In genomic region chr14:78508023-78508422, GRCh38 we compare ENCODE assay signal across 31 cellular contexts.
"Had no signal": no experiment of that assay in that cellular context is flagged by ENCODE, and none has a peak within 500 bp of the region (broad histone marks: within the 10 kb centered on the region; RNA-seq: fewer than 3 reads in every experiment).

No MANE protein-coding gene starts in this region.

- H3K4me3 ChIP-seq: ascending aorta, coronary artery, dorsolateral prefrontal cortex, gastrocnemius medialis, heart right ventricle, hepatocyte had no signal

- H3K27me3 ChIP-seq: ascending aorta, dorsolateral prefrontal cortex, foreskin keratinocyte, gastrocnemius medialis, heart right ventricle, hepatocyte had no signal

- H3K27me3 Mint-ChIP-seq: activated CD8-positive, alpha-beta T cell treated with anti-CD3 and anti-CD28 coated beads for 36 hours; activated naive CD4-positive, alpha-beta T cell treated with anti-CD3 and anti-CD28 coated beads, Interleukin-2, amount 10 ng/mL, durations not matched to agents 7 days and 5 days; activated naive CD8-positive, alpha-beta T cell treated with anti-CD3 and anti-CD28 coated beads, Interleukin-2, amount 10 ng/mL, durations not matched to agents 7 days and 5 days; brain; central memory CD8-positive, alpha-beta T cell; dendritic cell treated with granulocyte-macrophage colony-stimulating factor and Interleukin-4, amounts not matched to agents 40 ng/mL and 50 ng/mL, for 4 days; T-helper 17 cell had no signal

- H3K27ac ChIP-seq: ascending aorta, coronary artery, dorsolateral prefrontal cortex, foreskin keratinocyte, gastrocnemius medialis, heart right ventricle, hepatocyte, WERI-Rb-1 had no signal

- H3K27ac Mint-ChIP-seq: activated B cell treated with CpG ODN at 0.5 μM for 24 hours; activated CD8-positive, alpha-beta T cell treated with anti-CD3 and anti-CD28 coated beads for 36 hours; activated naive CD4-positive, alpha-beta T cell treated with anti-CD3 and anti-CD28 coated beads, Interleukin-2, amount 10 ng/mL, durations not matched to agents 7 days and 5 days; activated naive CD4-positive, alpha-beta T cell treated with anti-CD3 and anti-CD28 coated beads, Interleukin-2, amount 50 U/mL, for 72 hours; activated naive CD8-positive, alpha-beta T cell treated with anti-CD3 and anti-CD28 coated beads, Interleukin-2, amount 10 ng/mL, durations not matched to agents 7 days and 5 days; brain; dendritic cell treated with granulocyte-macrophage colony-stimulating factor and Interleukin-4, amounts not matched to agents 40 ng/mL and 50 ng/mL, for 4 days; endodermal cell; T-helper 17 cell; T-helper 2 cell treated with Interferon-gamma antibody and Interleukin-4, amounts not matched to agents 5 μg/mL and 100 μg/mL, for 36 hours had no signal

- H3K9me3 ChIP-seq: ascending aorta, gastrocnemius medialis, heart right ventricle had no signal

- H3K4me1 ChIP-seq: ascending aorta, foreskin keratinocyte, gastrocnemius medialis, heart right ventricle had no signal

- DNase-seq: activated B cell treated with CpG ODN at 0.5 μM for 24 hours; activated CD4-positive, alpha-beta T cell treated with anti-CD3 and anti-CD28 coated beads for 48 hours; activated CD4-positive, alpha-beta T cell treated with anti-CD3 and anti-CD28 coated beads, Interleukin-2, amount 50 U/mL, for 1 hour; activated CD4-positive, alpha-beta T cell treated with anti-CD3 and anti-CD28 coated beads, Interleukin-2, amount 50 U/mL, for 48 hours; activated CD8-positive, alpha-beta memory T cell treated with anti-CD3 and anti-CD28 coated beads for 24 hours; activated CD8-positive, alpha-beta T cell treated with anti-CD3 and anti-CD28 coated beads for 36 hours; activated gamma-delta T cell; activated naive CD4-positive, alpha-beta T cell; activated naive CD4-positive, alpha-beta T cell treated with anti-CD3 and anti-CD28 coated beads, Interleukin-2, amount 10 ng/mL, durations not matched to agents 7 days and 5 days; activated naive CD8-positive, alpha-beta T cell treated with anti-CD3 and anti-CD28 coated beads, Interleukin-2, amount 10 ng/mL, durations not matched to agents 7 days and 5 days; activated T-cell treated with anti-CD3 and anti-CD28 coated beads, Interleukin-2, amount 50 U/mL, for 1 hour; activated T-cell treated with anti-CD3 and anti-CD28 coated beads, Interleukin-2, amount 50 U/mL, for 48 hours; dorsolateral prefrontal cortex; effector memory CD4-positive, alpha-beta T cell; endodermal cell; foreskin keratinocyte; gastrocnemius medialis; heart right ventricle; T-helper 17 cell; T1000; WERI-Rb-1 had no signal

- H3K36me3 ChIP-seq: ascending aorta, gastrocnemius medialis, heart right ventricle, WERI-Rb-1 had no signal

- H3K36me3 Mint-ChIP-seq: activated naive CD4-positive, alpha-beta T cell treated with anti-CD3 and anti-CD28 coated beads, Interleukin-2, amount 10 ng/mL, durations not matched to agents 7 days and 5 days; activated naive CD4-positive, alpha-beta T cell treated with anti-CD3 and anti-CD28 coated beads, Interleukin-2, amount 50 U/mL, for 72 hours; activated naive CD8-positive, alpha-beta T cell treated with anti-CD3 and anti-CD28 coated beads, Interleukin-2, amount 10 ng/mL, durations not matched to agents 7 days and 5 days had no signal

- H3K4me1 Mint-ChIP-seq: activated B cell treated with CpG ODN at 0.5 μM for 24 hours; activated naive CD4-positive, alpha-beta T cell treated with anti-CD3 and anti-CD28 coated beads, Interleukin-2, amount 10 ng/mL, durations not matched to agents 7 days and 5 days; activated naive CD8-positive, alpha-beta T cell treated with anti-CD3 and anti-CD28 coated beads, Interleukin-2, amount 10 ng/mL, durations not matched to agents 7 days and 5 days; central memory CD8-positive, alpha-beta T cell; T-helper 17 cell had no signal

- H3K9me3 Mint-ChIP-seq: activated B cell treated with CpG ODN at 0.5 μM for 24 hours; activated CD8-positive, alpha-beta T cell treated with anti-CD3 and anti-CD28 coated beads for 36 hours; activated naive CD4-positive, alpha-beta T cell treated with anti-CD3 and anti-CD28 coated beads, Interleukin-2, amount 10 ng/mL, durations not matched to agents 7 days and 5 days; activated naive CD8-positive, alpha-beta T cell treated with anti-CD3 and anti-CD28 coated beads, Interleukin-2, amount 10 ng/mL, durations not matched to agents 7 days and 5 days; brain; dendritic cell treated with granulocyte-macrophage colony-stimulating factor and Interleukin-4, amounts not matched to agents 40 ng/mL and 50 ng/mL, for 4 days; endodermal cell; T-helper 2 cell treated with Interferon-gamma antibody and Interleukin-4, amounts not matched to agents 5 μg/mL and 100 μg/mL, for 36 hours had no signal

- H3K4me3 Mint-ChIP-seq: activated B cell treated with CpG ODN at 0.5 μM for 24 hours; activated CD8-positive, alpha-beta T cell treated with anti-CD3 and anti-CD28 coated beads for 36 hours; activated naive CD4-positive, alpha-beta T cell treated with anti-CD3 and anti-CD28 coated beads, Interleukin-2, amount 10 ng/mL, durations not matched to agents 7 days and 5 days; activated naive CD8-positive, alpha-beta T cell treated with anti-CD3 and anti-CD28 coated beads, Interleukin-2, amount 10 ng/mL, durations not matched to agents 7 days and 5 days; brain; central memory CD8-positive, alpha-beta T cell; dendritic cell treated with granulocyte-macrophage colony-stimulating factor and Interleukin-4, amounts not matched to agents 40 ng/mL and 50 ng/mL, for 4 days; endodermal cell; T-helper 17 cell; T-helper 2 cell treated with Interferon-gamma antibody and Interleukin-4, amounts not matched to agents 5 μg/mL and 100 μg/mL, for 36 hours had no signal

- ATAC-seq: activated CD4-positive, CD25-positive, alpha-beta regulatory T cell treated with anti-CD3 and anti-CD28 coated beads, Interleukin-2, amount 50 U/mL, for 24 hours; activated CD8-positive, alpha-beta T cell treated with anti-CD3 and anti-CD28 coated beads for 36 hours; activated naive CD4-positive, alpha-beta T cell treated with anti-CD3 and anti-CD28 coated beads, Interleukin-2, amount 50 U/mL, for 72 hours; esophagus mucosa; foreskin keratinocyte; gastrocnemius medialis; heart right ventricle; T-helper 17 cell had no signal
